In genomic region chr19:48362716-48363499, GRCh38 we compare ENCODE assay signal across 1 cellular context.
TF ChIP-seq lines count a peak whose summit lies in the region.

No MANE protein-coding gene starts in this region.

TF ChIP-seq in HepG2, 621 proteins besides CTCF, POLR2A, EP300 and RAD21 (continues in another document):
- TF ChIP-seq MEF2D (CRISPR knock-in tag; IDR thresholded peaks at IDR 0.05) (0 out of 2 replicates have a peak, but pooled peaks have one; percentile 50), ZNF687 (CRISPR knock-in tag; IDR thresholded peaks at IDR 0.05) (no peak), DRAP1 (CRISPR knock-in tag; IDR thresholded peaks at IDR 0.05) (peak; percentile 41; the same call in 1 of the 2 replicates), ZNF329 (CRISPR knock-in tag; IDR thresholded peaks at IDR 0.05; ENCODE audit: low read depth) (no peak), FOXO4 (CRISPR knock-in tag; conservative IDR thresholded peaks at IDR 0.05) (0 out of 2 replicates have a peak, but pooled peaks have one; percentile 73), ZFP62 (CRISPR knock-in tag; IDR thresholded peaks at IDR 0.05) (peak; percentile 97; the same call in 1 of the 2 replicates), ELF1 (CRISPR knock-in tag; IDR thresholded peaks at IDR 0.05) (peak; percentile 49; the same call in 1 of the 2 replicates), CSRNP1 (CRISPR knock-in tag; IDR thresholded peaks at IDR 0.05) (no peak), ELF4 (CRISPR knock-in tag; IDR thresholded peaks at IDR 0.05; ENCODE audit: borderline replicate concordance) (no peak), ZSCAN5A (CRISPR knock-in tag; IDR thresholded peaks at IDR 0.05; ENCODE audit: borderline replicate concordance) (no peak), CHD4 (IDR thresholded peaks at IDR 0.05; ENCODE audit: borderline replicate concordance, low read length) (peak; percentile 65; the same call in 1 of the 2 replicates), ZNF768 (CRISPR knock-in tag; IDR thresholded peaks at IDR 0.05) (no peak), ZNF652 (CRISPR knock-in tag; IDR thresholded peaks at IDR 0.05; ENCODE audit: borderline replicate concordance, low read depth) (no peak), ELF3 (CRISPR knock-in tag; IDR thresholded peaks at IDR 0.05) (no peak; the same call in 1 of the 2 replicates), POLR2AphosphoS5 (IDR thresholded peaks at IDR 0.05; ENCODE audit: low read depth, low read length) (peak; percentile 59), ZBED4 (CRISPR knock-in tag; IDR thresholded peaks at IDR 0.05; ENCODE audit: borderline replicate concordance) (peak; percentile 74), ZNF275 (CRISPR knock-in tag; IDR thresholded peaks at IDR 0.05; ENCODE audit: borderline replicate concordance) (no peak), ZNF782 (CRISPR knock-in tag; IDR thresholded peaks at IDR 0.05; ENCODE audit: borderline replicate concordance) (no peak), HMGXB4 (CRISPR knock-in tag; IDR thresholded peaks at IDR 0.05; ENCODE audit: borderline replicate concordance in 1 of 2, low read depth in 1 of 2) (0 out of 4 replicates have a peak, but pooled peaks of 1 of the 2 experiments have one; percentile 43), MEIS2 (CRISPR knock-in tag; IDR thresholded peaks at IDR 0.05) (no peak), SPEN (CRISPR knock-in tag; IDR thresholded peaks at IDR 0.05; ENCODE audit: low read depth) (peak; percentile 43; the same call in 1 of the 2 replicates), SUZ12 (IDR thresholded peaks at IDR 0.05; ENCODE audit: low read depth, low read length) (peak; percentile 100), KAT2B (IDR thresholded peaks at IDR 0.05; ENCODE audit: borderline replicate concordance, low read depth, low read length) (no peak), ZXDC (CRISPR knock-in tag; IDR thresholded peaks at IDR 0.05) (no peak), NFKB2 (CRISPR knock-in tag; IDR thresholded peaks at IDR 0.05; ENCODE audit: borderline replicate concordance) (no peak), HNRNPLL (IDR thresholded peaks at IDR 0.05; ENCODE audit: low read depth, low read length, poor library complexity, severe bottlenecking) (peak; percentile 15), MYPOP (CRISPR knock-in tag; IDR thresholded peaks at IDR 0.05) (peak; percentile 57; the same call in 1 of the 2 replicates), NFYC (CRISPR knock-in tag; IDR thresholded peaks at IDR 0.05) (peak; percentile 34; the same call in 1 of the 2 replicates), ETV5 (CRISPR knock-in tag; IDR thresholded peaks at IDR 0.05; ENCODE audit: borderline replicate concordance) (0 out of 2 replicates have a peak, but pooled peaks have one; percentile 13), RXRB (CRISPR knock-in tag; IDR thresholded peaks at IDR 0.05; ENCODE audit: borderline replicate concordance) (0 out of 2 replicates have a peak, but pooled peaks have one; percentile 5), RFX5 (IDR thresholded peaks at IDR 0.05; ENCODE audit: low read depth, low read length) (no peak), PBX2 (CRISPR knock-in tag; IDR thresholded peaks at IDR 0.05) (no peak)
